Comparison of ENCODE assay signal across 15 cellular contexts in the genomic region with DNA sequence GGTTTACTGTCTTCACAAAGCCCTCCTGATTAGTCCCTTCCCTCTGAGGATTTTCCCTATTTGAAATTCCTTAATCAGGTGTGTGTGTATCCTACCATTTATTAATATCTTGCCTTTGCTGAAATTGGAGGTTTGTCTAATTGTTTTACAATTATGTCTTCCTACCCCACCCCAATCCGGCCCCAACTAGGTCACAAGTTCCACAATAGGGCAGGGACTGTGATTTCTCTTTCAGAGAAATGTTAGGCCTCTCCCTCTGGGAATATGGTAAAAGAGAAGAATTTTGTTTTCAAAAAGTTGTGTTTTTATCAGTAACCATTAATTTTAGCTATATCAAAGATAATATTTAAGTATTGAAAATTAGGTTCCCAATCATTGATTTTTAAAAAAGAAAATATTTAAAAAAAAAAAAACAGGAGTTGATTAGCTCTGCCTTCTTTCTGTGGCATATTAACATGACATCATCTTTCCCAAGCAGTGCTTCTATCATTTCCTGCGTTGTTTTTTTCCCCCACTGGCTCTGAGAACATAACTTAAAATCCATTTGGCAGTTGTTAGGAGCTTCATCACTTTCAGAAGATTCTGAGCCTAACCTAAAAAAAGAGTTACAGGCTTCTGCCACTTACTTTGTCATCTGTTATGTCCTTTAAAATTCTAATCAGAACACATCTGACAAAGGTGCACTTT. TPM values are rescaled to one million over a fixed set of nuclear protein-coding genes. Genes with fewer than 3 reads are reported as not detected.
DNase-seq lines count a peak whose midpoint lies in the region; ATAC-seq and TF ChIP-seq lines count a peak whose summit lies in the region.
"Had no signal": no experiment of that assay in that cellular context is flagged by ENCODE, and none has a peak within 500 bp of the region (broad histone marks: within the 10 kb centered on the region; RNA-seq: fewer than 3 reads in every experiment).

No MANE protein-coding gene starts in this region.

- intact Hi-C loops in left colon (cut with DNase I, micrococcal nuclease) = no loop called here

- H3K4me1 ChIP-seq in right atrium auricular region (peaks cover 0 to 16% of the 10 kb centered on the region in 2 donors), skeletal muscle satellite cell (ENCODE audit: control insufficient read depth, insufficient read depth, low read length) (peaks cover 18% of the 10 kb centered on the region)
- H3K4me1 ChIP-seq: HAP-1 had no signal

- H3K27me3 Mint-ChIP-seq in HFFc6 (ENCODE audit: insufficient read depth) = no peaks in the 10 kb centered on the region
- H3K27me3 Mint-ChIP-seq: activated CD4-positive, alpha-beta memory T cell treated with anti-CD3 and anti-CD28 coated beads for 36 hours; stimulated activated naive CD8-positive, alpha-beta T cell treated with anti-CD3 and anti-CD28 coated beads, Interleukin-15, amount 100 ng/mL, for 72 hours had no signal

- H3K4me1 Mint-ChIP-seq in HFFc6 (ENCODE audit: low read depth) = peaks cover 37% of the 10 kb centered on the region

- no peaks in the 10 kb centered on the region for H3K27me3 ChIP-seq in right atrium auricular region
- H3K27me3 ChIP-seq in skeletal muscle satellite cell (ENCODE audit: control insufficient read depth, insufficient read depth, low read length) = no peaks in the 10 kb centered on the region
- H3K27me3 ChIP-seq in H7 (ENCODE audit: control insufficient read depth, insufficient read depth, low read length) = no peaks in the 10 kb centered on the region

- H3K36me3 Mint-ChIP-seq in HFFc6 (ENCODE audit: low read depth) = peaks cover 17% of the 10 kb centered on the region
- H3K36me3 Mint-ChIP-seq: natural killer cell had no signal

- ATAC-seq in left colon (no peak), HG03175 (IDR thresholded peaks at IDR 0.05; ENCODE audit: unreplicated experiment) (no peak)
- ATAC-seq: natural killer cell; stimulated activated naive CD8-positive, alpha-beta T cell treated with anti-CD3 and anti-CD28 coated beads, Interleukin-15, amount 100 ng/mL, for 72 hours had no signal

- H3K36me3 ChIP-seq in right atrium auricular region = no peaks in the 10 kb centered on the region
- H3K36me3 ChIP-seq in skeletal muscle satellite cell (ENCODE audit: insufficient read depth, low read length) = no peaks in the 10 kb centered on the region
- no peaks in the 10 kb centered on the region for H3K36me3 ChIP-seq in H7 (replicated peaks; ENCODE audit: control insufficient read depth, insufficient read depth, low read length)
- H3K36me3 ChIP-seq: HAP-1 had no signal

- no peaks in the 10 kb centered on the region for H3K9me3 ChIP-seq in right atrium auricular region
- H3K9me3 ChIP-seq in skeletal muscle satellite cell (replicated peaks; ENCODE audit: low read length) = no peaks in the 10 kb centered on the region
- H3K9me3 ChIP-seq: HAP-1 had no signal

- peak overlapping the region; percentile 9; the same call in 1 of the 2 replicates for H3K27ac Mint-ChIP-seq in HFFc6
- H3K27ac Mint-ChIP-seq: activated CD4-positive, alpha-beta memory T cell treated with anti-CD3 and anti-CD28 coated beads for 36 hours; natural killer cell; stimulated activated naive CD8-positive, alpha-beta T cell treated with anti-CD3 and anti-CD28 coated beads, Interleukin-15, amount 100 ng/mL, for 72 hours had no signal

- no peak for DNase-seq in HFFc6
- DNase-seq in cardiac fibroblast (ENCODE audit: low read depth in 2 of 2) = peak; percentile 67 to 70
- DNase-seq in right atrium auricular region (ENCODE audit: low spot score) = no peak
- DNase-seq in H7 = no peak
- no peak for DNase-seq in left colon
- DNase-seq: activated CD4-positive, alpha-beta memory T cell treated with anti-CD3 and anti-CD28 coated beads for 36 hours; activated effector memory CD4-positive, alpha-beta T cell treated with Interleukin-2 at 50 U/mL for 16 hours; effector CD8-positive, alpha-beta T cell; head of caudate nucleus; natural killer cell; NCI-H2029 treated with DMSO at 0.1 percent for 48 hours; stimulated activated naive CD8-positive, alpha-beta T cell treated with anti-CD3 and anti-CD28 coated beads, Interleukin-15, amount 100 ng/mL, for 72 hours had no signal

- H3K4me3 ChIP-seq in cardiac fibroblast (replicated peaks in 1 of 2; ENCODE audit: low read depth in 2 of 2, low read length in 2 of 2) (no peak overlapping the region), right atrium auricular region (no peak overlapping the region), skeletal muscle satellite cell (ENCODE audit: low read length) (no peak overlapping the region), H7 (ENCODE audit: insufficient read depth, low read depth, low read length) (no peak overlapping the region)
- H3K4me3 ChIP-seq: HAP-1 had no signal

- no peak overlapping the region for H3K4me3 Mint-ChIP-seq in HFFc6
- H3K4me3 Mint-ChIP-seq: activated CD4-positive, alpha-beta memory T cell treated with anti-CD3 and anti-CD28 coated beads for 36 hours; natural killer cell; stimulated activated naive CD8-positive, alpha-beta T cell treated with anti-CD3 and anti-CD28 coated beads, Interleukin-15, amount 100 ng/mL, for 72 hours had no signal

- H3K27ac ChIP-seq in right atrium auricular region = peak overlapping the region; percentile 54 to 64

- peak overlapping the region; percentile 20 for H3K9ac ChIP-seq in skeletal muscle satellite cell (ENCODE audit: low read depth, low read length)

- H3K4me2 ChIP-seq in skeletal muscle satellite cell (ENCODE audit: low read length) = no peak overlapping the region

- TF ChIP-seq CTCF in HFFc6 (IDR thresholded peaks at IDR 0.05) (no peak), cardiac fibroblast (IDR thresholded peaks at IDR 0.05; ENCODE audit: low read depth, low read length) (no peak), right atrium auricular region (IDR thresholded peaks at IDR 0.05) (no peak)

- H3K9me3 Mint-ChIP-seq in HFFc6 = no peaks in the 10 kb centered on the region
- H3K9me3 Mint-ChIP-seq: natural killer cell had no signal

RNA-seq across cellular contexts. Expression of gene BLOC1S5, which starts 36.1 kb away (rescaled TPM):
- 10 to 100 TPM in 3 of 6 experiments, 1 to 10 TPM in 3; 8.4 to 13.4 (median 9.5) TPM for total RNA-seq in HFFc6 (2021; fragmentation: NEBNext Ultra II Directional; extraction: Animal tissue kit (Norgen Biotek cat#: 25700))
- total RNA-seq in right atrium auricular region = 1 to 10 TPM; 7.3 to 7.8 TPM
- 6.3 and 10.4 TPM in 2 replicates for total RNA-seq in skeletal muscle satellite cell (2012; rRNA removed)
- 14.8 and 15.6 TPM in 2 replicates for total RNA-seq in H7 (2014; rRNA removed; shearing (Covaris generic))
- total RNA-seq in left colon = 10 to 100 TPM; 10.1 to 11.0 TPM

Comparison
In these comparisons a context has a peak if more than half of its experiments do, and no peak if none do; other contexts are left out.
1. DNase-seq: peak in cardiac fibroblast (2 of 2); none in HFFc6 (single experiment), right atrium auricular region (single experiment), H7 (single experiment) and left colon (0 of 2).